2 cellular contexts compared by ENCODE assay signal in genomic region chr13:97288486-97288900, GRCh38.
TF ChIP-seq lines count a peak whose summit lies in the region.

No MANE protein-coding gene starts in this region.

TF ChIP-seq in SK-N-SH, 30 proteins besides CTCF, POLR2A, EP300 and RAD21 (continued from another document):
- TF ChIP-seq USF2 (IDR thresholded peaks at IDR 0.05; ENCODE audit: borderline replicate concordance, low read depth, low read length): no peak

TF ChIP-seq in liver, 16 proteins besides CTCF, POLR2A, EP300 and RAD21 (continued from another document):
- TF ChIP-seq REST (IDR thresholded peaks at IDR 0.05) (peak; percentile 78), ZBTB33 (IDR thresholded peaks at IDR 0.05) (peak; percentile 93), SP1 (IDR thresholded peaks at IDR 0.05) (peak; percentile 97), HNF4A (conservative IDR thresholded peaks at IDR 0.05) (peak; percentile 99), EGR1 (IDR thresholded peaks at IDR 0.05; ENCODE audit: low read depth in 2 of 2) (peak; percentile 86 to 97), YY1 (IDR thresholded peaks at IDR 0.05) (no peak), RXRA (IDR thresholded peaks at IDR 0.05) (peak; percentile 96 to 98), JUND (IDR thresholded peaks at IDR 0.05) (peak; percentile 96 to 99), TAF1 (conservative IDR thresholded peaks at IDR 0.05) (peak; percentile 60), MAX (IDR thresholded peaks at IDR 0.05) (peak; percentile 94), FOXA2 (IDR thresholded peaks at IDR 0.05) (peak; percentile 88)
TF ChIP-seq in liver: peak in this region for 15.
